16 cellular contexts compared by ENCODE assay signal in genomic region chr9:19479874-19480273, GRCh38.
"Had no signal": no experiment of that assay in that cellular context is flagged by ENCODE, and none has a peak within 500 bp of the region (broad histone marks: within the 10 kb centered on the region; RNA-seq: fewer than 3 reads in every experiment).

No MANE protein-coding gene starts in this region.

- H3K9me3 ChIP-seq: gastroesophageal sphincter, right atrium auricular region, transverse colon, vagina had no signal

- H3K27me3 Mint-ChIP-seq: memory B cell had no signal

- DNase-seq: activated CD4-positive, alpha-beta T cell treated with anti-CD3 and anti-CD28 coated beads, Interleukin-2, amount 50 U/mL, for 1 hour; activated naive CD4-positive, alpha-beta T cell; activated naive CD8-positive, alpha-beta T cell treated with anti-CD3 and anti-CD28 coated beads, Interleukin-2, amount 10 ng/mL, durations not matched to agents 7 days and 5 days; anterior cingulate cortex; cerebellar nuclear complex; islet precursor cell; natural killer cell; nucleus accumbens; stimulated activated CD4-positive, alpha-beta T cell treated with anti-CD3 and anti-CD28 coated beads, Interleukin-2, amount 100 ng/mL, for 48 hours; stimulated activated naive B cell treated with anti-CD40 and anti-IgM and Interleukin-4, amounts not matched to agents 10 μg/mL and 1 μg/mL and 100 μg/mL, for 72 hours; transverse colon had no signal

- H3K4me1 Mint-ChIP-seq: activated naive CD8-positive, alpha-beta T cell treated with anti-CD3 and anti-CD28 coated beads, Interleukin-2, amount 10 ng/mL, durations not matched to agents 7 days and 5 days; memory B cell; natural killer cell; stimulated activated naive B cell treated with anti-CD40 and anti-IgM and Interleukin-4, amounts not matched to agents 10 μg/mL and 1 μg/mL and 100 μg/mL, for 72 hours had no signal

- H3K27ac Mint-ChIP-seq: activated naive CD8-positive, alpha-beta T cell treated with anti-CD3 and anti-CD28 coated beads, Interleukin-2, amount 10 ng/mL, durations not matched to agents 7 days and 5 days; memory B cell; natural killer cell; stimulated activated naive B cell treated with anti-CD40 and anti-IgM and Interleukin-4, amounts not matched to agents 10 μg/mL and 1 μg/mL and 100 μg/mL, for 72 hours had no signal

- ATAC-seq: activated CD4-positive, CD25-positive, alpha-beta regulatory T cell treated with anti-CD3 and anti-CD28 coated beads, Interleukin-2, amount 50 U/mL, for 24 hours; gastroesophageal sphincter; natural killer cell; stimulated activated naive B cell treated with anti-CD40 and anti-IgM and Interleukin-4, amounts not matched to agents 10 μg/mL and 1 μg/mL and 100 μg/mL, for 72 hours had no signal

- H3K27ac ChIP-seq: gastroesophageal sphincter, right atrium auricular region, transverse colon, vagina had no signal

- H3K4me3 Mint-ChIP-seq: activated naive CD8-positive, alpha-beta T cell treated with anti-CD3 and anti-CD28 coated beads, Interleukin-2, amount 10 ng/mL, durations not matched to agents 7 days and 5 days; memory B cell; natural killer cell; stimulated activated naive B cell treated with anti-CD40 and anti-IgM and Interleukin-4, amounts not matched to agents 10 μg/mL and 1 μg/mL and 100 μg/mL, for 72 hours had no signal

- H3K36me3 Mint-ChIP-seq: activated naive CD8-positive, alpha-beta T cell treated with anti-CD3 and anti-CD28 coated beads, Interleukin-2, amount 10 ng/mL, durations not matched to agents 7 days and 5 days; memory B cell; natural killer cell; stimulated activated naive B cell treated with anti-CD40 and anti-IgM and Interleukin-4, amounts not matched to agents 10 μg/mL and 1 μg/mL and 100 μg/mL, for 72 hours had no signal

- H3K4me3 ChIP-seq: gastroesophageal sphincter, right atrium auricular region, transverse colon, vagina had no signal
